ENCODE assay signal across 6 cellular contexts in the genomic region with DNA sequence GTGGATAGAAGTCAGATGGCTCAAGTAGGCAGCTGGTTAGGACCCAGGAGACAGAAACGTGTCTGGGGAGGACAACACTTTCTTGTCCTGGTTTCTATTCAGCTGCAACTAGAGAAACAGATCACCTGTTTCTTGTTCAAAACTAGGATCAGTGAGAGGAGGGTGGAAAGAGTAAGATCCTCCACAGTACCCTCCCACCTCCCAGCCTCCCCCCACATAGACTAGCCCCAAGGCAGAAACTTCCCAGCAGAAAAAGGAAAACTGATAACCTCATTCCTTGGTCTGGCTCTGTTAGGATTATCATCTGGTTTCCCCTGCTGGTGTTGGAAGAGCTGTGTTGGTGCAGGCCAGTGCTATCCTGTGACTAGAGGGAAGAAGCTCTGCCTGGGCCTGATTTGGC. TPM values are rescaled to one million over a fixed set of nuclear protein-coding genes. Genes with fewer than 3 reads are reported as not detected.
A peak's percentile ranks its signal among the peaks of the same experiment; 100 is the strongest.
DNase-seq lines count a peak whose midpoint lies in the region; TF ChIP-seq lines count a peak whose summit lies in the region.
"Not testable (repeated sequence)": the region's sequence is repeated elsewhere in the genome, so short reads cannot be mapped to it uniquely, and the experiment has no call there.
"Had no signal": no experiment of that assay in that cellular context is flagged by ENCODE, and none has a peak within 500 bp of the region (broad histone marks: within the 10 kb centered on the region; RNA-seq: fewer than 3 reads in every experiment).

No MANE protein-coding gene starts in this region.

- H3K4me1 Mint-ChIP-seq in mesothelial cell of epicardium (peaks cover 41% of the 10 kb centered on the region), nephron (peaks cover 36% of the 10 kb centered on the region)

- peaks cover 30% of the 10 kb centered on the region for H3K27me3 Mint-ChIP-seq in mesothelial cell of epicardium (ENCODE audit: low read depth)
- peaks cover 43% of the 10 kb centered on the region for H3K27me3 Mint-ChIP-seq in nephron (ENCODE audit: low read depth)

- not testable (repeated sequence) for H3K36me3 Mint-ChIP-seq in mesothelial cell of epicardium; nephron (ENCODE audit: low read depth)

- H3K4me1 ChIP-seq in HEK293 (ENCODE audit: control insufficient read depth, insufficient read depth, low read length): not testable (repeated sequence)

- H3K27ac Mint-ChIP-seq in mesothelial cell of epicardium: peak overlapping the region; percentile 87
- peak overlapping the region in 2 of 3 experiments; percentile 25 to 73 for H3K27ac Mint-ChIP-seq in nephron

- not testable (repeated sequence) for H3K9me3 Mint-ChIP-seq in mesothelial cell of epicardium, nephron

- CTCF ChIA-PET in HEK293 (lab: Yijun Ruan, JAX): interaction anchor here (0.7 kb wide), 1 partner anchor 60 kb away, joined by 5 read pairs; no protein-coding TSS in a partner anchor

- not testable (repeated sequence) for H3K4me3 ChIP-seq in HEK293 (ENCODE audit: low read depth, low read length)

- POLR2A ChIA-PET in HEK293 (lab: Yijun Ruan, JAX): not testable (repeated sequence)

- not testable (repeated sequence) for H3K36me3 ChIP-seq in HEK293 (ENCODE audit: control insufficient read depth in 2 of 2, insufficient read depth in 1 of 2, low read length in 2 of 2)

- not testable (repeated sequence) for TF ChIP-seq CTCF in HEK293 (tag by site-specific recombination; IDR thresholded peaks at IDR 0.05); mesothelial cell of epicardium (IDR thresholded peaks at IDR 0.05; ENCODE audit: unreplicated experiment); nephron (IDR thresholded peaks at IDR 0.05; ENCODE audit: unreplicated experiment in 3 of 3)

- not testable (repeated sequence) for H3K27ac ChIP-seq in HEK293 (ENCODE audit: extremely low read depth, low read depth, low read length)

- DNase-seq in mesothelial cell of epicardium (ENCODE audit: low spot score in 2 of 2, unreplicated experiment in 2 of 2): not testable (repeated sequence)

- not testable (repeated sequence) for H3K9me3 ChIP-seq in HEK293 (ENCODE audit: control insufficient read depth, insufficient read depth, low read depth, low read length)

- H3K4me3 Mint-ChIP-seq in mesothelial cell of epicardium, nephron: not testable (repeated sequence)

TF ChIP-seq in HEK293, 187 proteins besides CTCF, POLR2A, EP300 and RAD21:
- TF ChIP-seq ZNF341 (tag by site-specific recombination; IDR thresholded peaks at IDR 0.05; ENCODE audit: low read depth) (peak; percentile 58), ZBTB17 (tag by site-specific recombination; IDR thresholded peaks at IDR 0.05) (0 out of 2 replicates have a peak, but pooled peaks have one; percentile 17), ZNF600 (tag by site-specific recombination; IDR thresholded peaks at IDR 0.05) (0 out of 2 replicates have a peak, but pooled peaks have one; percentile 27)
- TF ChIP-seq, protein P1, sequence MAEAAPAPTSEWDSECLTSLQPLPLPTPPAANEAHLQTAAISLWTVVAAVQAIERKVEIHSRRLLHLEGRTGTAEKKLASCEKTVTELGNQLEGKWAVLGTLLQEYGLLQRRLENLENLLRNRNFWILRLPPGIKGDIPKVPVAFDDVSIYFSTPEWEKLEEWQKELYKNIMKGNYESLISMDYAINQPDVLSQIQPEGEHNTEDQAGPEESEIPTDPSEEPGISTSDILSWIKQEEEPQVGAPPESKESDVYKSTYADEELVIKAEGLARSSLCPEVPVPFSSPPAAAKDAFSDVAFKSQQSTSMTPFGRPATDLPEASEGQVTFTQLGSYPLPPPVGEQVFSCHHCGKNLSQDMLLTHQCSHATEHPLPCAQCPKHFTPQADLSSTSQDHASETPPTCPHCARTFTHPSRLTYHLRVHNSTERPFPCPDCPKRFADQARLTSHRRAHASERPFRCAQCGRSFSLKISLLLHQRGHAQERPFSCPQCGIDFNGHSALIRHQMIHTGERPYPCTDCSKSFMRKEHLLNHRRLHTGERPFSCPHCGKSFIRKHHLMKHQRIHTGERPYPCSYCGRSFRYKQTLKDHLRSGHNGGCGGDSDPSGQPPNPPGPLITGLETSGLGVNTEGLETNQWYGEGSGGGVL (tag by site-specific recombination; IDR thresholded peaks at IDR 0.05): peak; percentile 63; the same call in 1 of the 2 replicates
- TF ChIP-seq, protein P2, sequence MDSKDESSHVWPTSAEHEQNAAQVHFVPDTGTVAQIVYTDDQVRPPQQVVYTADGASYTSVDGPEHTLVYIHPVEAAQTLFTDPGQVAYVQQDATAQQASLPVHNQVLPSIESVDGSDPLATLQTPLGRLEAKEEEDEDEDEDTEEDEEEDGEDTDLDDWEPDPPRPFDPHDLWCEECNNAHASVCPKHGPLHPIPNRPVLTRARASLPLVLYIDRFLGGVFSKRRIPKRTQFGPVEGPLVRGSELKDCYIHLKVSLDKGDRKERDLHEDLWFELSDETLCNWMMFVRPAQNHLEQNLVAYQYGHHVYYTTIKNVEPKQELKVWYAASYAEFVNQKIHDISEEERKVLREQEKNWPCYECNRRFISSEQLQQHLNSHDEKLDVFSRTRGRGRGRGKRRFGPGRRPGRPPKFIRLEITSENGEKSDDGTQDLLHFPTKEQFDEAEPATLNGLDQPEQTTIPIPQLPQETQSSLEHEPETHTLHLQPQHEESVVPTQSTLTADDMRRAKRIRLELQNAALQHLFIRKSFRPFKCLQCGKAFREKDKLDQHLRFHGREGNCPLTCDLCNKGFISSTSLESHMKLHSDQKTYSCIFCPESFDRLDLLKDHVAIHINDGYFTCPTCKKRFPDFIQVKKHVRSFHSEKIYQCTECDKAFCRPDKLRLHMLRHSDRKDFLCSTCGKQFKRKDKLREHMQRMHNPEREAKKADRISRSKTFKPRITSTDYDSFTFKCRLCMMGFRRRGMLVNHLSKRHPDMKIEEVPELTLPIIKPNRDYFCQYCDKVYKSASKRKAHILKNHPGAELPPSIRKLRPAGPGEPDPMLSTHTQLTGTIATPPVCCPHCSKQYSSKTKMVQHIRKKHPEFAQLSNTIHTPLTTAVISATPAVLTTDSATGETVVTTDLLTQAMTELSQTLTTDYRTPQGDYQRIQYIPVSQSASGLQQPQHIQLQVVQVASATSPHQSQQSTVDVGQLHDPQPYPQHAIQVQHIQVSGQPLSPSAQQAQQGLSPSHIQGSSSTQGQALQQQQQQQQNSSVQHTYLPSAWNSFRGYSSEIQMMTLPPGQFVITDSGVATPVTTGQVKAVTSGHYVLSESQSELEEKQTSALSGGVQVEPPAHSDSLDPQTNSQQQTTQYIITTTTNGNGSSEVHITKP (tag by site-specific recombination; IDR thresholded peaks at IDR 0.05): peak; percentile 52; the same call in 1 of the 2 replicates

RNA-seq across cellular contexts. Expression of a gene that starts 50.2 kb away (rescaled TPM):
- total RNA-seq in mesothelial cell of epicardium: 67.4 to 73.6 TPM (median 69.4 TPM) in 3 replicates
- total RNA-seq: A172; CD4-positive, alpha-beta memory T cell; CD4-positive, alpha-beta T cell had no signal
